19 cellular contexts compared by ENCODE assay signal in genomic region chr14:88069677-88070076, GRCh38.
DNase-seq lines count a peak whose midpoint lies in the region; ATAC-seq, FAIRE-seq and TF ChIP-seq lines count a peak whose summit lies in the region.
"Had no signal": no experiment of that assay in that cellular context is flagged by ENCODE, and none has a peak within 500 bp of the region (broad histone marks: within the 10 kb centered on the region; RNA-seq: fewer than 3 reads in every experiment).

No MANE protein-coding gene starts in this region.

- intact Hi-C loops in CD14-positive monocyte (cut with micrococcal nuclease) (loop anchor here in 1 of 2 donors (10.0 kb wide), 1 partner anchor 55 kb away; no protein-coding TSS in a partner anchor), K562 (cut with micrococcal nuclease) (no loop called here)

- no peaks in the 10 kb centered on the region for H3K79me2 ChIP-seq in K562 (ENCODE audit: control insufficient read depth, insufficient read depth, low read length)

- H2AFZ ChIP-seq in K562 (ENCODE audit: low read depth, low read length): no peak overlapping the region

- in situ Hi-C loops in KBM-7 (cut with MboI; ENCODE audit: low pct_unique_long_range_greater_than_20kb, low sequenced_read_pairs) (no loop called here), K562 (cut with MboI) (no loop called here)

- H3K4me3 ChIP-seq in K562: no peak overlapping the region
- H3K4me3 ChIP-seq: MG63 had no signal

- peaks cover 25 to 50% (median 36%) of the 10 kb centered on the region in 7 donors for H3K9me3 Mint-ChIP-seq in CD14-positive monocyte

- no peak for ATAC-seq in K562
- ATAC-seq: HCT116 had no signal

- H3K9ac ChIP-seq in K562 (ENCODE audit: insufficient read depth in 1 of 2, low read depth in 2 of 2, low read length in 2 of 2): no peak overlapping the region
- H3K9ac ChIP-seq: KMS-11 had no signal

- no peak overlapping the region for H3K4me3 Mint-ChIP-seq in CD14-positive monocyte
- H3K4me3 Mint-ChIP-seq: CD4-positive, CD25-positive, alpha-beta regulatory T cell had no signal

- BruUV-seq in K562 (replicated peaks; lab: Mats Ljungman, UMichigan): no TSS peak

- H3K4me1 Mint-ChIP-seq in CD14-positive monocyte: no peaks in the 10 kb centered on the region
- H3K4me1 Mint-ChIP-seq: CD4-positive, CD25-positive, alpha-beta regulatory T cell had no signal

- H3K36me3 ChIP-seq in K562 (ENCODE audit: control insufficient read depth, insufficient read depth, low read length): no peaks in the 10 kb centered on the region
- H3K36me3 ChIP-seq: MG63 had no signal

- FAIRE-seq in K562 (lab: Jason Lieb, UNC): no peak

- H3K4me2 ChIP-seq in K562 (ENCODE audit: insufficient read depth, low read length): no peak overlapping the region
- H3K4me2 ChIP-seq: KMS-11 had no signal

- peaks cover 5 to 13% (median 5%) of the 10 kb centered on the region in 3 donors for H3K27me3 Mint-ChIP-seq in CD14-positive monocyte (ENCODE audit: low read depth in 3 of 3)

- POLR2A ChIA-PET in K562 (lab: Yijun Ruan, JAX): no interaction called here

- H3K27me3 ChIP-seq in K562 (ENCODE audit: control insufficient read depth in 2 of 2, insufficient read depth in 2 of 2, low read length in 2 of 2): no peaks in the 10 kb centered on the region
- H3K27me3 ChIP-seq: MG63 had no signal

- CTCF ChIA-PET in K562 (lab: Yijun Ruan, JAX; ENCODE audit: low intra/inter-chr PET ratio): no interaction called here

- H4K20me1 ChIP-seq in K562 (replicated peaks; ENCODE audit: control insufficient read depth, insufficient read depth, low read length): no peaks in the 10 kb centered on the region

- no peak for TF ChIP-seq EP300 in K562 (IDR thresholded peaks at IDR 0.05; ENCODE audit: low read length)

- no peak for TF ChIP-seq RAD21 in K562 (CRISPR knock-in tag; conservative IDR thresholded peaks at IDR 0.05 in 1 of 2, IDR thresholded peaks at IDR 0.05 in 1 of 2)

- H3K27ac ChIP-seq in K562 (ENCODE audit: extremely low read depth, low read depth, low read length): no peak overlapping the region
- H3K27ac ChIP-seq: KMS-11 had no signal

- TF ChIP-seq CTCF in CD14-positive monocyte (IDR thresholded peaks at IDR 0.05) (no peak), K562 (IDR thresholded peaks at IDR 0.05 in 2 of 3, conservative IDR thresholded peaks at IDR 0.05 in 1 of 3; ENCODE audit: insufficient read depth in 2 of 3, low read depth in 1 of 3, low read length in 3 of 3) (no peak)

- H3K36me3 Mint-ChIP-seq in CD14-positive monocyte: peaks cover 2 to 11% of the 10 kb centered on the region in 2 donors
- H3K36me3 Mint-ChIP-seq: CD4-positive, CD25-positive, alpha-beta regulatory T cell had no signal

- WGBS in K562 (ENCODE audit: insufficient coverage, low coverage, missing lambda C conversion rate): 0% methylated on average over 1 of the region's 1 CpG

- H3K4me1 ChIP-seq in K562 (replicated peaks in 1 of 2; ENCODE audit: control insufficient read depth in 2 of 2, insufficient read depth in 2 of 2, low read length in 2 of 2): no peaks in the 10 kb centered on the region
- H3K4me1 ChIP-seq: Caco-2 had no signal

- H3K27ac Mint-ChIP-seq in CD14-positive monocyte: peak overlapping the region in 5 of 7 donors; percentile 5 to 70 (median 55)
- H3K27ac Mint-ChIP-seq: CD4-positive, CD25-positive, alpha-beta regulatory T cell had no signal

- DNase-seq in CD14-positive monocyte (ENCODE audit: low spot score) (no peak), KBM-7 (peak; percentile 16), NOMO-1 treated with DMSO at 0.1 percent for 48 hours (lab: John Stamatoyannopoulos, UW; ENCODE audit: unreplicated experiment) (peak; percentile 61), K562 (ENCODE audit: extremely low read depth in 1 of 4, low spot score in 3 of 4) (no peak), DMS79 (lab: John Stamatoyannopoulos, UW) (no peak), GM19240 (ENCODE audit: insufficient read length, low spot score) (no peak), T-helper 1 cell (no peak)
- DNase-seq: AML-193; Caco-2; CD4-positive, CD25-positive, alpha-beta regulatory T cell; MG63; NCI-H1417 treated with DMSO at 0.1 percent for 48 hours; NCI-H1930; NCI-H2171; NCI-H446; NCI-H69; SHP77 treated with DMSO at 0.1 percent for 48 hours had no signal

- TF ChIP-seq POLR2A in K562 (conservative IDR thresholded peaks at IDR 0.05): no peak

- no peaks in the 10 kb centered on the region for H3K9me1 ChIP-seq in K562 (ENCODE audit: control insufficient read depth, insufficient read depth, low read length)

- H3K9me3 ChIP-seq in K562 (replicated peaks; ENCODE audit: control insufficient read depth, insufficient read depth, low read depth, low read length): no peaks in the 10 kb centered on the region
- H3K9me3 ChIP-seq: Caco-2, MG63 had no signal

TF ChIP-seq in K562, 482 proteins besides CTCF, POLR2A, EP300 and RAD21:
- TF ChIP-seq ZNF766 (CRISPR knock-in tag; conservative IDR thresholded peaks at IDR 0.05) (peak; percentile 85), FOXK2 (conservative IDR thresholded peaks at IDR 0.05 in 1 of 2, IDR thresholded peaks at IDR 0.05 in 1 of 2; ENCODE audit: low read depth in 2 of 2) (no peak)

Comparison
In these comparisons a context has a peak if more than half of its experiments do, and no peak if none do; other contexts are left out.
1. DNase-seq: peak in KBM-7 (single experiment) and NOMO-1 treated with DMSO at 0.1 percent for 48 hours (single experiment); none in CD14-positive monocyte (single experiment), K562 (0 of 4), DMS79 (single experiment), GM19240 (single experiment) and T-helper 1 cell (0 of 5).